ENCODE assay signal across 1 cellular context in the genomic region with DNA sequence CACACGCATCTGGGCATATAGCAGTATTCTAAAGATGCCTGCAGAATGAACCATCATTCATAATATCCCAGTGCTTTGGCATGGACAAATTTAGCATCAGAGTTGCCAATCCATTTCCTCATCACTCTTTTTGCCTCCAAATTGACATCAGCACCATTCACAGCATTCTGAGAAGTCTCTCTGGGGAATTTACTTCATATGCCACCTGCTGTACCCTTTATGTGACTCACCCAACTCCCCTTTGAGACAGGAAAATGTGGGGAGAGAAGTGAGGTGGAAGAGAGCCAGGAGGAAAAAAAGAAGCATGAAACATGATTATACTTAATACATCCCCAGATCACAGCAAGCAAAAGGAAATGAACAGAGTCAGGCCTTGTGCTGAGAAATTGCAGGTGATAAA.
TF ChIP-seq lines count a peak whose summit lies in the region.

No MANE protein-coding gene starts in this region.

TF ChIP-seq in WTC11, 78 proteins besides CTCF, POLR2A, EP300 and RAD21 (continued from another document):
- TF ChIP-seq, protein P1, sequence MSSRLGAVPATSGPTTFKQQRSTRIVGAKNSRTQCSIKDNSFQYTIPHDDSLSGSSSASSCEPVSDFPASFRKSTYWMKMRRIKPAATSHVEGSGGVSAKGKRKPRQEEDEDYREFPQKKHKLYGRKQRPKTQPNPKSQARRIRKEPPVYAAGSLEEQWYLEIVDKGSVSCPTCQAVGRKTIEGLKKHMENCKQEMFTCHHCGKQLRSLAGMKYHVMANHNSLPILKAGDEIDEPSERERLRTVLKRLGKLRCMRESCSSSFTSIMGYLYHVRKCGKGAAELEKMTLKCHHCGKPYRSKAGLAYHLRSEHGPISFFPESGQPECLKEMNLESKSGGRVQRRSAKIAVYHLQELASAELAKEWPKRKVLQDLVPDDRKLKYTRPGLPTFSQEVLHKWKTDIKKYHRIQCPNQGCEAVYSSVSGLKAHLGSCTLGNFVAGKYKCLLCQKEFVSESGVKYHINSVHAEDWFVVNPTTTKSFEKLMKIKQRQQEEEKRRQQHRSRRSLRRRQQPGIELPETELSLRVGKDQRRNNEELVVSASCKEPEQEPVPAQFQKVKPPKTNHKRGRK (CRISPR knock-in tag; IDR thresholded peaks at IDR 0.05; ENCODE audit: borderline replicate concordance) = no peak
- no peak for TF ChIP-seq NFE2L1 (CRISPR knock-in tag; IDR thresholded peaks at IDR 0.05)
